Comparison of ENCODE assay signal across 24 cellular contexts in the genomic region with DNA sequence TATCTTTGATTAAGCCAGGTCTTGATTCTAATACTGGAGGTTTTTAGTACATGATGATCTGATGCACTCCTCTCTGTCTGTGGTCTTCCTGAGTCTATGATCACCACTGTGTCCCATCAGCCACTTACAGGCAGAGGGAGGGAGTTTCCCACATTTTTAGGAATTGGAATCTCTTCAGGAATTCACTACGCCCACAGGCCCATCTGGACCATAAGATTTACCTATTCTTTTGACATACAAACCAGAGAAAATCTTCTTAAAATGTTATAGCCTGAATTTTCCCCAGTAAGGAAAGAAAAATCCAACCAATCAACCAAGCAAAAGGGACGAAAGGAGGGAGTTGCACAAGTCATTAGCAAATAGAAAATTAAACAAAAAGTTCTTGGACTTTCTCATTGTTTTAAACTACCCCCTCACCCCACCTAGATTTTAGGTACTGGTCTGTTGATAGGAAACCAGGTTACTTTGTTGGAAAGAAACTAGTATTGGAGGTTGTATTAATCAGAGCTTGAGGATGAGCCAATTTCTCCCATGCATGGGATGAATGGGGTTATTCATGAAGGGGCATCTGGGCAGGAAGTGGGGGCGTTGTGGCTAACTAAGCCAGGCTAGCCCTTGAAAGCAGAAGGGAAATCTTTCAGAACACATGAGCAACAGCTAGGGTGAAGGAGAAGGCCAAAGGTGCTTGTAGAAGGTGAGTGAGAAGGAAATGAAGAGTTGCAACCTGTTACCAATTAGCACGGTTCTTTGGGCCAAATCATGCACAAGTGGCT.
"Had no signal": no experiment of that assay in that cellular context is flagged by ENCODE, and none has a peak within 500 bp of the region (broad histone marks: within the 10 kb centered on the region; RNA-seq: fewer than 3 reads in every experiment).

No MANE protein-coding gene starts in this region.

- H3K4me1 ChIP-seq: esophagus squamous epithelium, gastroesophageal sphincter, heart left ventricle, neural progenitor cell, parathyroid adenoma, right lobe of liver, suprapubic skin had no signal

- ATAC-seq: gastroesophageal sphincter; heart left ventricle; left lobe of liver; mucosa of descending colon; natural killer cell treated with Interleukin-12 subunit alpha and Interleukin-12 subunit beta and Interleukin-15 and Interleukin-18, amount 100 ng/mL, for 72 hours; right lobe of liver; stimulated activated naive B cell treated with anti-CD40 and anti-IgM and Interleukin-4, amounts not matched to agents 10 μg/mL and 1 μg/mL and 100 μg/mL, for 72 hours had no signal

- H3K27ac ChIP-seq: coronary artery, esophagus squamous epithelium, gastroesophageal sphincter, heart left ventricle, hepatocyte, neural progenitor cell, parathyroid adenoma, right lobe of liver, suprapubic skin had no signal

- H3K4me1 Mint-ChIP-seq: mesothelial cell of epicardium; naive B cell; stimulated activated naive B cell treated with anti-CD40 and anti-IgM and Interleukin-4, amounts not matched to agents 10 μg/mL and 1 μg/mL and 100 μg/mL, for 72 hours had no signal

- H3K9me3 Mint-ChIP-seq: mesothelial cell of epicardium; natural killer cell treated with Interleukin-12 subunit alpha and Interleukin-12 subunit beta and Interleukin-15 and Interleukin-18, amount 100 ng/mL, for 72 hours; neural progenitor cell; stimulated activated naive B cell treated with anti-CD40 and anti-IgM and Interleukin-4, amounts not matched to agents 10 μg/mL and 1 μg/mL and 100 μg/mL, for 72 hours; stimulated activated naive CD8-positive, alpha-beta T cell treated with anti-CD3 and anti-CD28 coated beads, Interleukin-15, Interleukin-2, amounts not matched to agents 100 ng/mL and 50 ng/mL, for 24 hours had no signal

- DNase-seq: dermis blood vessel endothelial cell; effector memory CD4-positive, alpha-beta T cell; esophagus squamous epithelium; heart left ventricle; mesenchymal stem cell; mucosa of descending colon; naive B cell; right lobe of liver; small intestine; stimulated activated CD4-positive, alpha-beta T cell treated with anti-CD3 and anti-CD28 coated beads, Interleukin-15, amount 100 ng/mL, for 24 hours; stimulated activated CD4-positive, alpha-beta T cell treated with anti-CD3 and anti-CD28 coated beads, Interleukin-2, amount 100 ng/mL, for 48 hours; stimulated activated naive B cell treated with anti-CD40 and anti-IgM and Interleukin-4, amounts not matched to agents 10 μg/mL and 1 μg/mL and 100 μg/mL, for 72 hours; trophoblast cell had no signal

- H3K27ac Mint-ChIP-seq: mesothelial cell of epicardium; naive B cell; natural killer cell treated with Interleukin-12 subunit alpha and Interleukin-12 subunit beta and Interleukin-15 and Interleukin-18, amount 100 ng/mL, for 72 hours; neural progenitor cell; progenitor cell of endocrine pancreas; stimulated activated naive B cell treated with anti-CD40 and anti-IgM and Interleukin-4, amounts not matched to agents 10 μg/mL and 1 μg/mL and 100 μg/mL, for 72 hours; stimulated activated naive CD8-positive, alpha-beta T cell treated with anti-CD3 and anti-CD28 coated beads, Interleukin-15, Interleukin-2, amounts not matched to agents 100 ng/mL and 50 ng/mL, for 24 hours had no signal

- H3K27me3 Mint-ChIP-seq: progenitor cell of endocrine pancreas had no signal

- H3K27me3 ChIP-seq: esophagus squamous epithelium, gastroesophageal sphincter, heart left ventricle, hepatocyte, neural progenitor cell, right lobe of liver, suprapubic skin had no signal

- H3K4me3 Mint-ChIP-seq: mesothelial cell of epicardium; naive B cell; natural killer cell treated with Interleukin-12 subunit alpha and Interleukin-12 subunit beta and Interleukin-15 and Interleukin-18, amount 100 ng/mL, for 72 hours; neural progenitor cell; stimulated activated naive B cell treated with anti-CD40 and anti-IgM and Interleukin-4, amounts not matched to agents 10 μg/mL and 1 μg/mL and 100 μg/mL, for 72 hours; stimulated activated naive CD8-positive, alpha-beta T cell treated with anti-CD3 and anti-CD28 coated beads, Interleukin-15, Interleukin-2, amounts not matched to agents 100 ng/mL and 50 ng/mL, for 24 hours had no signal

- H3K36me3 Mint-ChIP-seq: mesothelial cell of epicardium; naive B cell; natural killer cell treated with Interleukin-12 subunit alpha and Interleukin-12 subunit beta and Interleukin-15 and Interleukin-18, amount 100 ng/mL, for 72 hours; neural progenitor cell; stimulated activated naive B cell treated with anti-CD40 and anti-IgM and Interleukin-4, amounts not matched to agents 10 μg/mL and 1 μg/mL and 100 μg/mL, for 72 hours had no signal
